ENCODE assay signal across 29 cellular contexts in genomic region chr5:41264019-41264418, GRCh38. TPM values are rescaled to one million over a fixed set of nuclear protein-coding genes. Genes with fewer than 3 reads are reported as not detected.
A peak's percentile ranks its signal among the peaks of the same experiment; 100 is the strongest.
DNase-seq lines count a peak whose midpoint lies in the region; ATAC-seq, FAIRE-seq and TF ChIP-seq lines count a peak whose summit lies in the region.
"Had no signal": no experiment of that assay in that cellular context is flagged by ENCODE, and none has a peak within 500 bp of the region (broad histone marks: within the 10 kb centered on the region; RNA-seq: fewer than 3 reads in every experiment).

No MANE protein-coding gene starts in this region.

- no peak overlapping the region for H3K27ac ChIP-seq in endothelial cell of umbilical vein (ENCODE audit: insufficient read depth, low read depth, low read length)
- H3K27ac ChIP-seq in pancreas = no peak overlapping the region
- H3K27ac ChIP-seq: ascending aorta, VCaP had no signal

- no peaks in the 10 kb centered on the region for H3K79me2 ChIP-seq in endothelial cell of umbilical vein (ENCODE audit: control insufficient read depth, insufficient read depth, low read length)

- dilution Hi-C loops in endothelial cell of umbilical vein (cut with MboI; ENCODE audit: extremely low pct_ligation_motif_present, low sequenced_read_pairs) = no loop called here

- TF ChIP-seq CTCF in endothelial cell of umbilical vein (IDR thresholded peaks at IDR 0.05; ENCODE audit: extremely low read depth in 1 of 2, insufficient read depth in 1 of 2, low read depth in 1 of 2, low read length in 2 of 2) = no peak
- no peak for TF ChIP-seq CTCF in pancreas (IDR thresholded peaks at IDR 0.05)
- no peak for TF ChIP-seq CTCF in D721Med (IDR thresholded peaks at IDR 0.05; ENCODE audit: insufficient read depth, missing control alignments)

- H3K4me3 ChIP-seq in endothelial cell of umbilical vein (replicated peaks in 1 of 3; ENCODE audit: insufficient read depth in 1 of 3, low read depth in 1 of 3, low read length in 3 of 3) (no peak overlapping the region), pancreas (no peak overlapping the region)
- H3K4me3 ChIP-seq: ascending aorta, esophagus squamous epithelium, upper lobe of left lung had no signal

- POLR2A ChIA-PET in endothelial cell of umbilical vein (lab: Charles Lee) = no interaction called here

- H3K36me3 ChIP-seq in endothelial cell of umbilical vein (ENCODE audit: control insufficient read depth in 2 of 2, extremely low read depth in 1 of 2, insufficient read depth in 2 of 2, low read length in 2 of 2) (no peaks in the 10 kb centered on the region), pancreas (no peaks in the 10 kb centered on the region)
- H3K36me3 ChIP-seq: ascending aorta, esophagus squamous epithelium, upper lobe of left lung had no signal

- peaks cover 3 to 7% of the 10 kb centered on the region in 2 experiments for H3K27me3 ChIP-seq in endothelial cell of umbilical vein (ENCODE audit: control insufficient read depth in 2 of 2, insufficient read depth in 2 of 2, low read length in 2 of 2)
- H3K27me3 ChIP-seq in pancreas = no peaks in the 10 kb centered on the region
- H3K27me3 ChIP-seq: ascending aorta, esophagus squamous epithelium, upper lobe of left lung had no signal

- no peak overlapping the region for H2AFZ ChIP-seq in endothelial cell of umbilical vein (ENCODE audit: low read depth, low read length)

- H3K9ac ChIP-seq in endothelial cell of umbilical vein (replicated peaks; ENCODE audit: extremely low read depth, insufficient read depth, low read length) = no peak overlapping the region

- intact Hi-C loops in endothelial cell of umbilical vein (cut with micrococcal nuclease) (no loop called here), left colon (cut with DNase I, micrococcal nuclease) (no loop called here), pancreas (cut with DNase I) (no loop called here)

- no peaks in the 10 kb centered on the region for H4K20me1 ChIP-seq in endothelial cell of umbilical vein (replicated peaks; ENCODE audit: control insufficient read depth, extremely low read depth, insufficient read depth, low read length)

- ATAC-seq in left colon = peak; percentile 70
- peak in 3 of 4 donors; percentile 16 to 28 (median 22) for ATAC-seq in pancreas
- ATAC-seq: activated naive CD4-positive, alpha-beta T cell treated with anti-CD3 and anti-CD28 coated beads, Interleukin-2, amount 50 U/mL, for 72 hours; activated T-helper 17 cell treated with anti-CD3 and anti-CD28 coated beads, Interleukin-2, amount 50 U/mL, for 72 hours had no signal

- H3K4me1 ChIP-seq in endothelial cell of umbilical vein (ENCODE audit: control insufficient read depth, extremely low read depth, insufficient read depth, low read length) (no peaks in the 10 kb centered on the region), pancreas (no peaks in the 10 kb centered on the region)
- H3K4me1 ChIP-seq: ascending aorta, esophagus squamous epithelium had no signal

- no TSS peak for BruUV-seq in endothelial cell of umbilical vein (replicated peaks; lab: Mats Ljungman, UMichigan)

- H3K9me3 ChIP-seq in endothelial cell of umbilical vein (replicated peaks; ENCODE audit: control insufficient read depth, insufficient read depth, low read length) = no peaks in the 10 kb centered on the region
- no peaks in the 10 kb centered on the region for H3K9me3 ChIP-seq in pancreas
- H3K9me3 ChIP-seq: ascending aorta, esophagus squamous epithelium, upper lobe of left lung had no signal

- CTCF ChIA-PET in endothelial cell of umbilical vein (lab: Charles Lee) = no interaction called here

- FAIRE-seq in endothelial cell of umbilical vein (lab: Jason Lieb, UNC) (no peak), pancreas (lab: Jason Lieb, UNC) (no peak), D721Med (lab: Jason Lieb, UNC) (no peak)

- DNase-seq in OCI-M1 (lab: John Stamatoyannopoulos, UW) = peak; percentile 18
- DNase-seq in endothelial cell of umbilical vein (ENCODE audit: low read depth, low spot score) = peak; percentile 39
- DNase-seq in left colon = no peak
- DNase-seq in pancreas = no peak
- DNase-seq in cerebellum (ENCODE audit: low spot score) = no peak
- DNase-seq in D721Med (ENCODE audit: insufficient read length, low spot score) = no peak
- no peak for DNase-seq in foreskin melanocyte
- no peak for DNase-seq in NCI-H774 (lab: John Stamatoyannopoulos, UW)
- DNase-seq: activated CD8-positive, alpha-beta memory T cell treated with anti-CD3 and anti-CD28 coated beads, Interleukin-2, amount 50 U/mL, for 4 hours; DMS 273 treated with DMSO at 0.1 percent for 48 hours; effector memory CD4-positive, alpha-beta T cell; esophagus squamous epithelium; Karpas-422; mammary epithelial cell; naive B cell; NCI-H1930; NCI-H2227 treated with DMSO at 0.1 percent for 48 hours; NCI-H82; occipital lobe; retina; SHP77 treated with DMSO at 0.1 percent for 48 hours; upper lobe of left lung had no signal

- no peak overlapping the region for H3K4me2 ChIP-seq in endothelial cell of umbilical vein (ENCODE audit: insufficient read depth, low read length)

- no peak for TF ChIP-seq POLR2A in endothelial cell of umbilical vein (IDR thresholded peaks at IDR 0.05; ENCODE audit: low read depth, low read length)

- no peaks in the 10 kb centered on the region for H3K9me1 ChIP-seq in endothelial cell of umbilical vein (replicated peaks; ENCODE audit: control insufficient read depth, extremely low read depth, insufficient read depth, low read length)

- 31 to 34% methylated on average over 3 of the region's 3 CpGs for WGBS in pancreas, 2 donors

TF ChIP-seq in endothelial cell of umbilical vein, 7 proteins besides CTCF, POLR2A, EP300 and RAD21:
- no peak for TF ChIP-seq GATA2 (IDR thresholded peaks at IDR 0.05; ENCODE audit: insufficient read depth, insufficient read length, low read depth, low read length)

RNA-seq across cellular contexts. Expression of gene C6, which starts 50.7 kb away (rescaled TPM):
- total RNA-seq in endothelial cell of umbilical vein (not detected in 2 replicates), left colon (1 to 10 TPM in 1 of 2 donors, under 1 TPM in 1; 0.92 to 1.0 TPM), pancreas (10 to 100 TPM; 26.6 to 79.9 (median 60.7) TPM), cerebellum (0.45 TPM)
- polyA plus RNA-seq in endothelial cell of umbilical vein (not detected in 2 replicates), pancreas (100 to 1,000 TPM in 1 of 2 donors, 10 to 100 TPM in 1; 30.9 to 116 TPM)
- not detected in 2 replicates for polyA plus RNA-seq in endothelial cell of umbilical vein (2011; cell fraction: cytosol; rRNA removed)
- not detected in 2 replicates for polyA plus RNA-seq in endothelial cell of umbilical vein (2011; cell fraction: nucleus; rRNA removed)
- not detected in 2 replicates for polyA plus RNA-seq in endothelial cell of umbilical vein (2012)
- polyA minus RNA-seq in endothelial cell of umbilical vein = not detected in 2 replicates
- not detected for polyA minus RNA-seq in endothelial cell of umbilical vein (2011; cell fraction: cytosol; rRNA and poly(A)+ RNA removed)
- polyA minus RNA-seq in endothelial cell of umbilical vein (2011; cell fraction: nucleus; rRNA and poly(A)+ RNA removed) = not detected in 2 replicates
- total RNA-seq: activated naive CD4-positive, alpha-beta T cell treated with anti-CD3 and anti-CD28 coated beads, Interleukin-2, amount 50 U/mL, for 72 hours; activated T-helper 17 cell treated with anti-CD3 and anti-CD28 coated beads, Interleukin-2, amount 50 U/mL, for 72 hours; H4; mammary epithelial cell; occipital lobe; T-helper 1 cell treated with Interleukin-12 subunit alpha and Interleukin-12 subunit beta and Interleukin-4 antibody, amounts not matched to agents 30 ng/mL and 1 ng/mL, for 36 hours had no signal
- polyA plus RNA-seq: CD14-positive monocyte, mammary epithelial cell had no signal

Comparison
In these comparisons a context has a peak if more than half of its experiments do, and no peak if none do; other contexts are left out.
1. DNase-seq: peak in OCI-M1 (single experiment) and endothelial cell of umbilical vein (single experiment); none in left colon (0 of 2), pancreas (0 of 6), cerebellum (single experiment), D721Med (single experiment), foreskin melanocyte (single experiment) and NCI-H774 (single experiment).
2. RNA of gene C6, which starts 50.7 kb away (total RNA-seq): 26.6 to 79.9 TPM in pancreas; 0.92 to 1.0 TPM in left colon, 0.45 TPM in cerebellum (single experiment) and not detected in endothelial cell of umbilical vein; every median in the first group is over 10 times any median in the second.